8 cellular contexts compared by ENCODE assay signal in genomic region chr7:140673063-140673769, GRCh38. TPM values are rescaled to one million over a fixed set of nuclear protein-coding genes. Genes with fewer than 3 reads are reported as not detected.
DNase-seq lines count a peak whose midpoint lies in the region; ATAC-seq, FAIRE-seq and TF ChIP-seq lines count a peak whose summit lies in the region.

No MANE protein-coding gene starts in this region.

- no peak for FAIRE-seq in H54 (lab: Jason Lieb, UNC)

- H3K4me3 ChIP-seq in right cardiac atrium (ENCODE audit: low read length) (peak overlapping the region; percentile 97), retinal pigment epithelial cell (ENCODE audit: low read length) (peak overlapping the region; percentile 55)

- TF ChIP-seq POLR2A in H54 (IDR thresholded peaks at IDR 0.05; ENCODE audit: low read depth, low read length) = no peak

- no peaks in the 10 kb centered on the region for H3K27me3 ChIP-seq in right cardiac atrium (ENCODE audit: control insufficient read depth, insufficient read depth)

- under 1% methylated on average over 72 of the region's 72 CpGs for WGBS in right cardiac atrium

- intact Hi-C loops in right cardiac atrium (cut with DNase I) = no loop called here

- no peak for TF ChIP-seq CTCF in retinal pigment epithelial cell (conservative IDR thresholded peaks at IDR 0.05; ENCODE audit: low read depth, low read length)

- H3K27ac ChIP-seq in right cardiac atrium (ENCODE audit: low read length) = peak overlapping the region; percentile 32

- no peaks in the 10 kb centered on the region for H3K4me1 ChIP-seq in right cardiac atrium (ENCODE audit: control insufficient read depth, insufficient read depth, low read length)

- ATAC-seq in GM18909 (IDR thresholded peaks at IDR 0.05; ENCODE audit: poor library complexity, unreplicated experiment) (peak; percentile 46), HG03196 (IDR thresholded peaks at IDR 0.05; ENCODE audit: unreplicated experiment) (peak; percentile 39), right cardiac atrium (peak; percentile 53 to 64)

- peak; percentile 59 for DNase-seq in AG20443 (ENCODE audit: low spot score)
- DNase-seq in RPMI7951 (ENCODE audit: low read depth) = peak; percentile 41
- peak; percentile 64 for DNase-seq in activated naive CD4-positive, alpha-beta T cell treated with anti-CD3 and anti-CD28 coated beads, Interleukin-2, amount 50 U/mL, for 16 hours
- peak; percentile 59 to 82 (median 81) for DNase-seq in right cardiac atrium
- DNase-seq in retinal pigment epithelial cell (ENCODE audit: low read depth) = no peak
- DNase-seq in H54 (ENCODE audit: insufficient read length, low spot score) = no peak

- no peaks in the 10 kb centered on the region for H3K9me3 ChIP-seq in right cardiac atrium (ENCODE audit: control insufficient read depth, low read length)

RNA-seq across cellular contexts. Expression of gene ADCK2, which starts 0.5 kb away (rescaled TPM):
- 16.2 and 16.8 TPM in 2 replicates for total RNA-seq in RPMI7951 (2014; rRNA removed; shearing (Covaris generic))
- 10 to 100 TPM; 13.2 to 17.9 (median 14.9) TPM for total RNA-seq in right cardiac atrium
- polyA plus RNA-seq in right cardiac atrium = 11.7 TPM

RNA-seq across cellular contexts. Expression of gene NDUFB2, which starts 23.3 kb away (rescaled TPM):
- 333 and 473 TPM in 2 replicates for total RNA-seq in RPMI7951 (2014; rRNA removed; shearing (Covaris generic))
- 100 to 1,000 TPM; 460 to 569 (median 505) TPM for total RNA-seq in right cardiac atrium
- 860 TPM for polyA plus RNA-seq in right cardiac atrium

RNA-seq across cellular contexts. Expression of gene DENND2A, which starts 32.6 kb away (rescaled TPM):
- total RNA-seq in RPMI7951 (2014; rRNA removed; shearing (Covaris generic)) = 26.9 and 29.6 TPM in 2 replicates
- total RNA-seq in right cardiac atrium = 10 to 100 TPM; 10.7 to 16.6 (median 12.3) TPM
- polyA plus RNA-seq in right cardiac atrium = 8.7 TPM

Comparison
In these comparisons a context has a peak if more than half of its experiments do, and no peak if none do; other contexts are left out.
1. DNase-seq: peak in AG20443 (single experiment), RPMI7951 (single experiment), activated naive CD4-positive, alpha-beta T cell treated with anti-CD3 and anti-CD28 coated beads, Interleukin-2, amount 50 U/mL, for 16 hours (single experiment) and right cardiac atrium (3 of 3); none in retinal pigment epithelial cell (single experiment) and H54 (single experiment).
2. Peak in every context shown above with its lines, with median percentiles within 50 percentile points of each other: ATAC-seq.